1 cellular context compared by ENCODE assay signal in the genomic region with DNA sequence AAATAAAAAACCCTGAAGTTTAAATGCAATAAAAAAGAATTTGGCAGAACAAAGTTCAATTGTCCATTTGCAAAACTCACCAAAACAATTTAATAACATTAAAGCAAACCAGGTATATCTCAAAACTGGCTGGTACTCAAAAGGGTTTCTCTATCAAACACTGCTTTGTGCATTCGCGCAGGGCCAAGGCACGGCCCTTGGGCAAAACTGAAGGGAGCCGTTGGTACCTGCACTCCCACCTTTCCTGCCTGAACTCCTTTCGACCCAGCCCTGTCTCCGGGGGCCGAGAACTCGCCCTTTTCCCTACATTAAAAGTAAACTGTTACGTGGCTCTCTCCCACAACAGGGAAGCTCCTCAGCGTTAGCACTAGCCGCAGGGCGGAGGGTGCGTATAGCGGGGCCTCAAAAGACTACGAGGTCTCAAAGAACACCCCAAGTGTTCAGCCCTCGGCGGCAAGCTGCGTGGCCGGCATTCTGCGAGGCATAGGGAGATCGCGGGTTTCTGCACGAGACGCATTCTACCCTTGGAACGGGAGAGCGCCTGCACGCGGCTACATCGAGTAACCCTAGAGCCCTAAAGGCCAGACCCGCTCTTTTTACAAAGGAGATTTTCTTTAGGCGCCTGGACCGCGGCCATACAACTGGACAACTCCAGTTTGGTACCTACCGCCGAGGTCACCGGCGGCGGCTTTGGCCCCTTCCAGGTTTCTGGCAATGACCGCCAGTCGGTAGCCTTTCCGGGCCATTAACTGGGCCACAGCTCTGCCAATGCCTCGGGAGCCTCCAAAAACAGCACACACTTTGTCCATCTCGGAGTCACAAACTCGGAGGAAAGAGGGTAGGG.
A peak's percentile ranks its signal among the peaks of the same experiment; 100 is the strongest.
TF ChIP-seq lines count a peak whose summit lies in the region.

No MANE protein-coding gene starts in this region.

TF ChIP-seq in HepG2, 621 proteins besides CTCF, POLR2A, EP300 and RAD21 (continued from another document and continues in another):
- TF ChIP-seq, protein P1, sequence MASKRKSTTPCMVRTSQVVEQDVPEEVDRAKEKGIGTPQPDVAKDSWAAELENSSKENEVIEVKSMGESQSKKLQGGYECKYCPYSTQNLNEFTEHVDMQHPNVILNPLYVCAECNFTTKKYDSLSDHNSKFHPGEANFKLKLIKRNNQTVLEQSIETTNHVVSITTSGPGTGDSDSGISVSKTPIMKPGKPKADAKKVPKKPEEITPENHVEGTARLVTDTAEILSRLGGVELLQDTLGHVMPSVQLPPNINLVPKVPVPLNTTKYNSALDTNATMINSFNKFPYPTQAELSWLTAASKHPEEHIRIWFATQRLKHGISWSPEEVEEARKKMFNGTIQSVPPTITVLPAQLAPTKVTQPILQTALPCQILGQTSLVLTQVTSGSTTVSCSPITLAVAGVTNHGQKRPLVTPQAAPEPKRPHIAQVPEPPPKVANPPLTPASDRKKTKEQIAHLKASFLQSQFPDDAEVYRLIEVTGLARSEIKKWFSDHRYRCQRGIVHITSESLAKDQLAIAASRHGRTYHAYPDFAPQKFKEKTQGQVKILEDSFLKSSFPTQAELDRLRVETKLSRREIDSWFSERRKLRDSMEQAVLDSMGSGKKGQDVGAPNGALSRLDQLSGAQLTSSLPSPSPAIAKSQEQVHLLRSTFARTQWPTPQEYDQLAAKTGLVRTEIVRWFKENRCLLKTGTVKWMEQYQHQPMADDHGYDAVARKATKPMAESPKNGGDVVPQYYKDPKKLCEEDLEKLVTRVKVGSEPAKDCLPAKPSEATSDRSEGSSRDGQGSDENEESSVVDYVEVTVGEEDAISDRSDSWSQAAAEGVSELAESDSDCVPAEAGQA (IDR thresholded peaks at IDR 0.05; ENCODE audit: low read depth), result no peak
- TF ChIP-seq, protein P1 (CRISPR knock-in tag; IDR thresholded peaks at IDR 0.05; ENCODE audit: borderline replicate concordance), result peak; percentile 28; the same call in 1 of the 2 replicates
- TF ChIP-seq, protein P2, sequence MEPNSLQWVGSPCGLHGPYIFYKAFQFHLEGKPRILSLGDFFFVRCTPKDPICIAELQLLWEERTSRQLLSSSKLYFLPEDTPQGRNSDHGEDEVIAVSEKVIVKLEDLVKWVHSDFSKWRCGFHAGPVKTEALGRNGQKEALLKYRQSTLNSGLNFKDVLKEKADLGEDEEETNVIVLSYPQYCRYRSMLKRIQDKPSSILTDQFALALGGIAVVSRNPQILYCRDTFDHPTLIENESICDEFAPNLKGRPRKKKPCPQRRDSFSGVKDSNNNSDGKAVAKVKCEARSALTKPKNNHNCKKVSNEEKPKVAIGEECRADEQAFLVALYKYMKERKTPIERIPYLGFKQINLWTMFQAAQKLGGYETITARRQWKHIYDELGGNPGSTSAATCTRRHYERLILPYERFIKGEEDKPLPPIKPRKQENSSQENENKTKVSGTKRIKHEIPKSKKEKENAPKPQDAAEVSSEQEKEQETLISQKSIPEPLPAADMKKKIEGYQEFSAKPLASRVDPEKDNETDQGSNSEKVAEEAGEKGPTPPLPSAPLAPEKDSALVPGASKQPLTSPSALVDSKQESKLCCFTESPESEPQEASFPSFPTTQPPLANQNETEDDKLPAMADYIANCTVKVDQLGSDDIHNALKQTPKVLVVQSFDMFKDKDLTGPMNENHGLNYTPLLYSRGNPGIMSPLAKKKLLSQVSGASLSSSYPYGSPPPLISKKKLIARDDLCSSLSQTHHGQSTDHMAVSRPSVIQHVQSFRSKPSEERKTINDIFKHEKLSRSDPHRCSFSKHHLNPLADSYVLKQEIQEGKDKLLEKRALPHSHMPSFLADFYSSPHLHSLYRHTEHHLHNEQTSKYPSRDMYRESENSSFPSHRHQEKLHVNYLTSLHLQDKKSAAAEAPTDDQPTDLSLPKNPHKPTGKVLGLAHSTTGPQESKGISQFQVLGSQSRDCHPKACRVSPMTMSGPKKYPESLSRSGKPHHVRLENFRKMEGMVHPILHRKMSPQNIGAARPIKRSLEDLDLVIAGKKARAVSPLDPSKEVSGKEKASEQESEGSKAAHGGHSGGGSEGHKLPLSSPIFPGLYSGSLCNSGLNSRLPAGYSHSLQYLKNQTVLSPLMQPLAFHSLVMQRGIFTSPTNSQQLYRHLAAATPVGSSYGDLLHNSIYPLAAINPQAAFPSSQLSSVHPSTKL (CRISPR knock-in tag; IDR thresholded peaks at IDR 0.05), result no peak
- TF ChIP-seq, protein P3, sequence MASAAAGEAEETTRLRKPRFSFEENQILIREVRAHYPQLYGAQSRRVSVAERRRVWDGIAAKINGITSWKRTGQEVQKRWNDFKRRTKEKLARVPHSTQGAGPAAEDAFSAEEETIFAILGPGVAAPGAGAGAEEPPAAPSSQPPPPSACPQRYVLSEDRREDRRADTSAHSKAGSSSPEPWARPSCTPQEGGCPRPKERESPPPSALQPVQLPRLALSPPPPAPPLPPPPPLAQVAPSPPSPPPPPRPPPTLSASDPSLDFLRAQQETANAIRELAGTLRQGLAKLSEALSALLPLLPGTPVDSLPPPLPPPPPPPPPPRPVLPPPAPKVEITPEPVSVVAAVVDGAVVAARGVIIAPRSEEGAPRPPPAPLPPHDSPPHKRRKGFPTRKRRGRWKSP (CRISPR knock-in tag; IDR thresholded peaks at IDR 0.05), result 0 out of 2 replicates have a peak, but pooled peaks have one; percentile 64
- no peak for TF ChIP-seq ZBTB3 (CRISPR knock-in tag; IDR thresholded peaks at IDR 0.05; ENCODE audit: borderline replicate concordance, low read depth)
- TF ChIP-seq ARID2 (CRISPR knock-in tag; IDR thresholded peaks at IDR 0.05; ENCODE audit: borderline replicate concordance), result no peak
- TF ChIP-seq ZFP36 (IDR thresholded peaks at IDR 0.05; ENCODE audit: borderline replicate concordance, low read depth, low read length, partially characterized antibody), result no peak
- 0 out of 2 replicates have a peak, but pooled peaks have one; percentile 53 for TF ChIP-seq HDAC2 (CRISPR knock-in tag; IDR thresholded peaks at IDR 0.05)
- TF ChIP-seq, protein P4, sequence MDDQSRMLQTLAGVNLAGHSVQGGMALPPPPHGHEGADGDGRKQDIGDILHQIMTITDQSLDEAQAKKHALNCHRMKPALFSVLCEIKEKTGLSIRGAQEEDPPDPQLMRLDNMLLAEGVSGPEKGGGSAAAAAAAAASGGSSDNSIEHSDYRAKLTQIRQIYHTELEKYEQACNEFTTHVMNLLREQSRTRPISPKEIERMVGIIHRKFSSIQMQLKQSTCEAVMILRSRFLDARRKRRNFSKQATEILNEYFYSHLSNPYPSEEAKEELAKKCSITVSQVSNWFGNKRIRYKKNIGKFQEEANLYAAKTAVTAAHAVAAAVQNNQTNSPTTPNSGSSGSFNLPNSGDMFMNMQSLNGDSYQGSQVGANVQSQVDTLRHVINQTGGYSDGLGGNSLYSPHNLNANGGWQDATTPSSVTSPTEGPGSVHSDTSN (CRISPR knock-in tag; IDR thresholded peaks at IDR 0.05; ENCODE audit: borderline replicate concordance), result 0 out of 2 replicates have a peak, but pooled peaks have one; percentile 41
- TF ChIP-seq ZNF451 (CRISPR knock-in tag; IDR thresholded peaks at IDR 0.05), result no peak
- peak; percentile 59; the same call in 1 of the 2 replicates for TF ChIP-seq EED (CRISPR knock-in tag; IDR thresholded peaks at IDR 0.05)
- TF ChIP-seq, protein P5, sequence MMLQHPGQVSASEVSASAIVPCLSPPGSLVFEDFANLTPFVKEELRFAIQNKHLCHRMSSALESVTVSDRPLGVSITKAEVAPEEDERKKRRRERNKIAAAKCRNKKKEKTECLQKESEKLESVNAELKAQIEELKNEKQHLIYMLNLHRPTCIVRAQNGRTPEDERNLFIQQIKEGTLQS (CRISPR knock-in tag; IDR thresholded peaks at IDR 0.05), result 0 out of 2 replicates have a peak, but pooled peaks have one; percentile 22
- TF ChIP-seq, protein P6, sequence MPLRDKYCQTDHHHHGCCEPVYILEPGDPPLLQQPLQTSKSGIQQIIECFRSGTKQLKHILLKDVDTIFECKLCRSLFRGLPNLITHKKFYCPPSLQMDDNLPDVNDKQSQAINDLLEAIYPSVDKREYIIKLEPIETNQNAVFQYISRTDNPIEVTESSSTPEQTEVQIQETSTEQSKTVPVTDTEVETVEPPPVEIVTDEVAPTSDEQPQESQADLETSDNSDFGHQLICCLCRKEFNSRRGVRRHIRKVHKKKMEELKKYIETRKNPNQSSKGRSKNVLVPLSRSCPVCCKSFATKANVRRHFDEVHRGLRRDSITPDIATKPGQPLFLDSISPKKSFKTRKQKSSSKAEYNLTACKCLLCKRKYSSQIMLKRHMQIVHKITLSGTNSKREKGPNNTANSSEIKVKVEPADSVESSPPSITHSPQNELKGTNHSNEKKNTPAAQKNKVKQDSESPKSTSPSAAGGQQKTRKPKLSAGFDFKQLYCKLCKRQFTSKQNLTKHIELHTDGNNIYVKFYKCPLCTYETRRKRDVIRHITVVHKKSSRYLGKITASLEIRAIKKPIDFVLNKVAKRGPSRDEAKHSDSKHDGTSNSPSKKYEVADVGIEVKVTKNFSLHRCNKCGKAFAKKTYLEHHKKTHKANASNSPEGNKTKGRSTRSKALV (CRISPR knock-in tag; IDR thresholded peaks at IDR 0.05), result 0 out of 2 replicates have a peak, but pooled peaks have one; percentile 23
- TF ChIP-seq ZNF282 (IDR thresholded peaks at IDR 0.05; ENCODE audit: partially characterized antibody), result no peak
- TF ChIP-seq, protein P7, sequence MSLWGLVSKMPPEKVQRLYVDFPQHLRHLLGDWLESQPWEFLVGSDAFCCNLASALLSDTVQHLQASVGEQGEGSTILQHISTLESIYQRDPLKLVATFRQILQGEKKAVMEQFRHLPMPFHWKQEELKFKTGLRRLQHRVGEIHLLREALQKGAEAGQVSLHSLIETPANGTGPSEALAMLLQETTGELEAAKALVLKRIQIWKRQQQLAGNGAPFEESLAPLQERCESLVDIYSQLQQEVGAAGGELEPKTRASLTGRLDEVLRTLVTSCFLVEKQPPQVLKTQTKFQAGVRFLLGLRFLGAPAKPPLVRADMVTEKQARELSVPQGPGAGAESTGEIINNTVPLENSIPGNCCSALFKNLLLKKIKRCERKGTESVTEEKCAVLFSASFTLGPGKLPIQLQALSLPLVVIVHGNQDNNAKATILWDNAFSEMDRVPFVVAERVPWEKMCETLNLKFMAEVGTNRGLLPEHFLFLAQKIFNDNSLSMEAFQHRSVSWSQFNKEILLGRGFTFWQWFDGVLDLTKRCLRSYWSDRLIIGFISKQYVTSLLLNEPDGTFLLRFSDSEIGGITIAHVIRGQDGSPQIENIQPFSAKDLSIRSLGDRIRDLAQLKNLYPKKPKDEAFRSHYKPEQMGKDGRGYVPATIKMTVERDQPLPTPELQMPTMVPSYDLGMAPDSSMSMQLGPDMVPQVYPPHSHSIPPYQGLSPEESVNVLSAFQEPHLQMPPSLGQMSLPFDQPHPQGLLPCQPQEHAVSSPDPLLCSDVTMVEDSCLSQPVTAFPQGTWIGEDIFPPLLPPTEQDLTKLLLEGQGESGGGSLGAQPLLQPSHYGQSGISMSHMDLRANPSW (CRISPR knock-in tag; IDR thresholded peaks at IDR 0.05; ENCODE audit: borderline replicate concordance), result 0 out of 2 replicates have a peak, but pooled peaks have one; percentile 49
- TF ChIP-seq XRCC5 (optimal IDR thresholded peaks at IDR 0.05; ENCODE audit: low read length), result peak; percentile 33
- TF ChIP-seq ZNF256 (CRISPR knock-in tag; conservative IDR thresholded peaks at IDR 0.05), result 0 out of 2 replicates have a peak, but pooled peaks have one; percentile 45
- peak; percentile 39; the same call in 1 of the 2 replicates for TF ChIP-seq POLR2AphosphoS5 (IDR thresholded peaks at IDR 0.05; ENCODE audit: low read depth, low read length)
- TF ChIP-seq HIVEP1 (CRISPR knock-in tag; IDR thresholded peaks at IDR 0.05), result peak; percentile 52; the same call in 1 of the 2 replicates
- TF ChIP-seq, protein P8, sequence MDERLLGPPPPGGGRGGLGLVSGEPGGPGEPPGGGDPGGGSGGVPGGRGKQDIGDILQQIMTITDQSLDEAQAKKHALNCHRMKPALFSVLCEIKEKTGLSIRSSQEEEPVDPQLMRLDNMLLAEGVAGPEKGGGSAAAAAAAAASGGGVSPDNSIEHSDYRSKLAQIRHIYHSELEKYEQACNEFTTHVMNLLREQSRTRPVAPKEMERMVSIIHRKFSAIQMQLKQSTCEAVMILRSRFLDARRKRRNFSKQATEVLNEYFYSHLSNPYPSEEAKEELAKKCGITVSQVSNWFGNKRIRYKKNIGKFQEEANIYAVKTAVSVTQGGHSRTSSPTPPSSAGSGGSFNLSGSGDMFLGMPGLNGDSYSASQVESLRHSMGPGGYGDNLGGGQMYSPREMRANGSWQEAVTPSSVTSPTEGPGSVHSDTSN (CRISPR knock-in tag; IDR thresholded peaks at IDR 0.05), result no peak
- TF ChIP-seq ZNF83 (CRISPR knock-in tag; IDR thresholded peaks at IDR 0.05; ENCODE audit: borderline replicate concordance), result 0 out of 2 replicates have a peak, but pooled peaks have one; percentile 16
- 0 out of 2 replicates have a peak, but pooled peaks have one; percentile 18 for TF ChIP-seq MED1 (CRISPR knock-in tag; IDR thresholded peaks at IDR 0.05)
- TF ChIP-seq NONO (IDR thresholded peaks at IDR 0.05), result no peak
- 0 out of 2 replicates have a peak, but pooled peaks have one; percentile 14 for TF ChIP-seq NONO (CRISPR knock-in tag; conservative IDR thresholded peaks at IDR 0.05)
- peak; percentile 17; the same call in 1 of the 2 replicates for TF ChIP-seq HNRNPL (IDR thresholded peaks at IDR 0.05; ENCODE audit: low read depth, low read length)
- no peak for TF ChIP-seq ZFP1 (CRISPR knock-in tag; IDR thresholded peaks at IDR 0.05)
- TF ChIP-seq ZNF615 (CRISPR knock-in tag; IDR thresholded peaks at IDR 0.05; ENCODE audit: borderline replicate concordance), result no peak
- TF ChIP-seq KDM5B (CRISPR knock-in tag; IDR thresholded peaks at IDR 0.05; ENCODE audit: borderline replicate concordance), result peak; percentile 61; the same call in 1 of the 2 replicates
- no peak for TF ChIP-seq SP1 (IDR thresholded peaks at IDR 0.05)
- peak; percentile 39; the same call in 1 of the 2 replicates for TF ChIP-seq SP1 (CRISPR knock-in tag; IDR thresholded peaks at IDR 0.05)
- peak; percentile 6 for TF ChIP-seq YY1 (IDR thresholded peaks at IDR 0.05; ENCODE audit: insufficient read depth, insufficient replicate concordance, low read depth, low read length)
- TF ChIP-seq, protein P9, sequence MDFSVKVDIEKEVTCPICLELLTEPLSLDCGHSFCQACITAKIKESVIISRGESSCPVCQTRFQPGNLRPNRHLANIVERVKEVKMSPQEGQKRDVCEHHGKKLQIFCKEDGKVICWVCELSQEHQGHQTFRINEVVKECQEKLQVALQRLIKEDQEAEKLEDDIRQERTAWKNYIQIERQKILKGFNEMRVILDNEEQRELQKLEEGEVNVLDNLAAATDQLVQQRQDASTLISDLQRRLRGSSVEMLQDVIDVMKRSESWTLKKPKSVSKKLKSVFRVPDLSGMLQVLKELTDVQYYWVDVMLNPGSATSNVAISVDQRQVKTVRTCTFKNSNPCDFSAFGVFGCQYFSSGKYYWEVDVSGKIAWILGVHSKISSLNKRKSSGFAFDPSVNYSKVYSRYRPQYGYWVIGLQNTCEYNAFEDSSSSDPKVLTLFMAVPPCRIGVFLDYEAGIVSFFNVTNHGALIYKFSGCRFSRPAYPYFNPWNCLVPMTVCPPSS (IDR thresholded peaks at IDR 0.05), result no peak
